ENCODE assay signal across 1 cellular context in the genomic region with DNA sequence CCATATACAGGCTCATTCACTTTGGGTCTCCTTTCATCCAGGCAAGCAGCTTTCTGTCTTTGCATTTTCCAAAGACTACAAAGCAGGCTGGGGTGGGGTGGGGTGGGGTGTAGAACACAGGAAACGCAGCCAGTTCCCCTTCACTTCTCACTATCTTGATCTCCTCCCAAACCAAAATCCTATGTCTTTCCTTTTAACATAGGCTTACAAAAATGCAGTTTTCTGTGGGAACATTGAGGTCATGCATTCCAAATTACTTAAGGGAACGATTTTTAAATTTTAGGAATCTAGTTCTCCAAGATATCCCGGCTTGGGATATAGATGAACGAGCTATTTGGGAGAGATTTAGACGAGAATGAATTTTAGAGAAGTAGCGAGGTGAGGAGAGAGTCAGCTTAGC.
TF ChIP-seq lines count a peak whose summit lies in the region.

No MANE protein-coding gene starts in this region.

TF ChIP-seq in GM12878, 131 proteins besides CTCF, POLR2A, EP300 and RAD21:
- TF ChIP-seq TARDBP (IDR thresholded peaks at IDR 0.05; ENCODE audit: borderline replicate concordance) (no peak), ZNF217 (IDR thresholded peaks at IDR 0.05) (no peak), NR2F1 (conservative IDR thresholded peaks at IDR 0.05) (no peak), EZH2 (IDR thresholded peaks at IDR 0.05; ENCODE audit: borderline replicate concordance, control insufficient read depth, low read depth, low read length) (no peak), EED (IDR thresholded peaks at IDR 0.05; ENCODE audit: low read depth) (no peak), BCL11A (IDR thresholded peaks at IDR 0.05; ENCODE audit: low read depth, low read length) (no peak), CREM (IDR thresholded peaks at IDR 0.05; ENCODE audit: low read depth) (no peak), FOS (IDR thresholded peaks at IDR 0.05; ENCODE audit: borderline replicate concordance, extremely low read depth, insufficient read length) (no peak)
- TF ChIP-seq, protein P1, sequence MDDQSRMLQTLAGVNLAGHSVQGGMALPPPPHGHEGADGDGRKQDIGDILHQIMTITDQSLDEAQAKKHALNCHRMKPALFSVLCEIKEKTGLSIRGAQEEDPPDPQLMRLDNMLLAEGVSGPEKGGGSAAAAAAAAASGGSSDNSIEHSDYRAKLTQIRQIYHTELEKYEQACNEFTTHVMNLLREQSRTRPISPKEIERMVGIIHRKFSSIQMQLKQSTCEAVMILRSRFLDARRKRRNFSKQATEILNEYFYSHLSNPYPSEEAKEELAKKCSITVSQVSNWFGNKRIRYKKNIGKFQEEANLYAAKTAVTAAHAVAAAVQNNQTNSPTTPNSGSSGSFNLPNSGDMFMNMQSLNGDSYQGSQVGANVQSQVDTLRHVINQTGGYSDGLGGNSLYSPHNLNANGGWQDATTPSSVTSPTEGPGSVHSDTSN (IDR thresholded peaks at IDR 0.05; ENCODE audit: insufficient replicate concordance, low read depth, low read length), result no peak
- TF ChIP-seq, protein P2, sequence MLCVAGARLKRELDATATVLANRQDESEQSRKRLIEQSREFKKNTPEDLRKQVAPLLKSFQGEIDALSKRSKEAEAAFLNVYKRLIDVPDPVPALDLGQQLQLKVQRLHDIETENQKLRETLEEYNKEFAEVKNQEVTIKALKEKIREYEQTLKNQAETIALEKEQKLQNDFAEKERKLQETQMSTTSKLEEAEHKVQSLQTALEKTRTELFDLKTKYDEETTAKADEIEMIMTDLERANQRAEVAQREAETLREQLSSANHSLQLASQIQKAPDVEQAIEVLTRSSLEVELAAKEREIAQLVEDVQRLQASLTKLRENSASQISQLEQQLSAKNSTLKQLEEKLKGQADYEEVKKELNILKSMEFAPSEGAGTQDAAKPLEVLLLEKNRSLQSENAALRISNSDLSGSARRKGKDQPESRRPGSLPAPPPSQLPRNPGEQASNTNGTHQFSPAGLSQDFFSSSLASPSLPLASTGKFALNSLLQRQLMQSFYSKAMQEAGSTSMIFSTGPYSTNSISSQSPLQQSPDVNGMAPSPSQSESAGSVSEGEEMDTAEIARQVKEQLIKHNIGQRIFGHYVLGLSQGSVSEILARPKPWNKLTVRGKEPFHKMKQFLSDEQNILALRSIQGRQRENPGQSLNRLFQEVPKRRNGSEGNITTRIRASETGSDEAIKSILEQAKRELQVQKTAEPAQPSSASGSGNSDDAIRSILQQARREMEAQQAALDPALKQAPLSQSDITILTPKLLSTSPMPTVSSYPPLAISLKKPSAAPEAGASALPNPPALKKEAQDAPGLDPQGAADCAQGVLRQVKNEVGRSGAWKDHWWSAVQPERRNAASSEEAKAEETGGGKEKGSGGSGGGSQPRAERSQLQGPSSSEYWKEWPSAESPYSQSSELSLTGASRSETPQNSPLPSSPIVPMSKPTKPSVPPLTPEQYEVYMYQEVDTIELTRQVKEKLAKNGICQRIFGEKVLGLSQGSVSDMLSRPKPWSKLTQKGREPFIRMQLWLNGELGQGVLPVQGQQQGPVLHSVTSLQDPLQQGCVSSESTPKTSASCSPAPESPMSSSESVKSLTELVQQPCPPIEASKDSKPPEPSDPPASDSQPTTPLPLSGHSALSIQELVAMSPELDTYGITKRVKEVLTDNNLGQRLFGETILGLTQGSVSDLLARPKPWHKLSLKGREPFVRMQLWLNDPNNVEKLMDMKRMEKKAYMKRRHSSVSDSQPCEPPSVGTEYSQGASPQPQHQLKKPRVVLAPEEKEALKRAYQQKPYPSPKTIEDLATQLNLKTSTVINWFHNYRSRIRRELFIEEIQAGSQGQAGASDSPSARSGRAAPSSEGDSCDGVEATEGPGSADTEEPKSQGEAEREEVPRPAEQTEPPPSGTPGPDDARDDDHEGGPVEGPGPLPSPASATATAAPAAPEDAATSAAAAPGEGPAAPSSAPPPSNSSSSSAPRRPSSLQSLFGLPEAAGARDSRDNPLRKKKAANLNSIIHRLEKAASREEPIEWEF (IDR thresholded peaks at IDR 0.05; ENCODE audit: insufficient replicate concordance, low read depth, low read length), result no peak
- TF ChIP-seq, protein P3, sequence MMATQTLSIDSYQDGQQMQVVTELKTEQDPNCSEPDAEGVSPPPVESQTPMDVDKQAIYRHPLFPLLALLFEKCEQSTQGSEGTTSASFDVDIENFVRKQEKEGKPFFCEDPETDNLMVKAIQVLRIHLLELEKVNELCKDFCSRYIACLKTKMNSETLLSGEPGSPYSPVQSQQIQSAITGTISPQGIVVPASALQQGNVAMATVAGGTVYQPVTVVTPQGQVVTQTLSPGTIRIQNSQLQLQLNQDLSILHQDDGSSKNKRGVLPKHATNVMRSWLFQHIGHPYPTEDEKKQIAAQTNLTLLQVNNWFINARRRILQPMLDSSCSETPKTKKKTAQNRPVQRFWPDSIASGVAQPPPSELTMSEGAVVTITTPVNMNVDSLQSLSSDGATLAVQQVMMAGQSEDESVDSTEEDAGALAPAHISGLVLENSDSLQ (IDR thresholded peaks at IDR 0.05), result no peak
- TF ChIP-seq, protein P4, sequence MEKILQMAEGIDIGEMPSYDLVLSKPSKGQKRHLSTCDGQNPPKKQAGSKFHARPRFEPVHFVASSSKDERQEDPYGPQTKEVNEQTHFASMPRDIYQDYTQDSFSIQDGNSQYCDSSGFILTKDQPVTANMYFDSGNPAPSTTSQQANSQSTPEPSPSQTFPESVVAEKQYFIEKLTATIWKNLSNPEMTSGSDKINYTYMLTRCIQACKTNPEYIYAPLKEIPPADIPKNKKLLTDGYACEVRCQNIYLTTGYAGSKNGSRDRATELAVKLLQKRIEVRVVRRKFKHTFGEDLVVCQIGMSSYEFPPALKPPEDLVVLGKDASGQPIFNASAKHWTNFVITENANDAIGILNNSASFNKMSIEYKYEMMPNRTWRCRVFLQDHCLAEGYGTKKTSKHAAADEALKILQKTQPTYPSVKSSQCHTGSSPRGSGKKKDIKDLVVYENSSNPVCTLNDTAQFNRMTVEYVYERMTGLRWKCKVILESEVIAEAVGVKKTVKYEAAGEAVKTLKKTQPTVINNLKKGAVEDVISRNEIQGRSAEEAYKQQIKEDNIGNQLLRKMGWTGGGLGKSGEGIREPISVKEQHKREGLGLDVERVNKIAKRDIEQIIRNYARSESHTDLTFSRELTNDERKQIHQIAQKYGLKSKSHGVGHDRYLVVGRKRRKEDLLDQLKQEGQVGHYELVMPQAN (conservative IDR thresholded peaks at IDR 0.05), result no peak
